8 cellular contexts compared by ENCODE assay signal in genomic region chr6:27545271-27546046, GRCh38.
DNase-seq lines count a peak whose midpoint lies in the region; ATAC-seq and TF ChIP-seq lines count a peak whose summit lies in the region.

No MANE protein-coding gene starts in this region.

- H4K20me1 ChIP-seq in MM.1S (ENCODE audit: insufficient read depth, low read length) = no peaks in the 10 kb centered on the region

- no peak overlapping the region for H2AFZ ChIP-seq in MM.1S (ENCODE audit: low read length)

- H3K27me3 ChIP-seq in kidney epithelial cell (ENCODE audit: control insufficient read depth, insufficient read depth, low read length) = peaks cover 4% of the 10 kb centered on the region
- no peaks in the 10 kb centered on the region for H3K27me3 ChIP-seq in MM.1S (replicated peaks; ENCODE audit: insufficient read depth, low read length)

- no peaks in the 10 kb centered on the region for H3F3A ChIP-seq in MM.1S (ENCODE audit: insufficient read depth, low read length)

- ATAC-seq in HG02885 (IDR thresholded peaks at IDR 0.05; ENCODE audit: poor library complexity, unreplicated experiment) (peak; percentile 62), HG03469 (IDR thresholded peaks at IDR 0.05; ENCODE audit: unreplicated experiment) (no peak)

- no peaks in the 10 kb centered on the region for H3K4me1 ChIP-seq in MM.1S (ENCODE audit: low read length)

- H3K9me3 ChIP-seq in MM.1S (replicated peaks; ENCODE audit: insufficient read depth, low read length) = no peaks in the 10 kb centered on the region

- H3K36me3 ChIP-seq in kidney epithelial cell (ENCODE audit: control insufficient read depth, insufficient read depth, low read length) = no peaks in the 10 kb centered on the region
- no peaks in the 10 kb centered on the region for H3K36me3 ChIP-seq in MM.1S (replicated peaks; ENCODE audit: insufficient read depth, low read length)

- no peaks in the 10 kb centered on the region for H3K79me2 ChIP-seq in MM.1S (ENCODE audit: low read length)

- no peak overlapping the region for H3K9ac ChIP-seq in MM.1S (ENCODE audit: low read length)

- H3K4me2 ChIP-seq in MM.1S (ENCODE audit: low read depth, low read length) = no peak overlapping the region

- H3K4me3 ChIP-seq in kidney epithelial cell (ENCODE audit: low read depth, low read length) (peak overlapping the region; percentile 38), MM.1S (ENCODE audit: low read length) (no peak overlapping the region)

- TF ChIP-seq CTCF in kidney epithelial cell (IDR thresholded peaks at IDR 0.05; ENCODE audit: insufficient read depth, low read length, poor library complexity, severe bottlenecking) = no peak
- TF ChIP-seq CTCF in MM.1S (IDR thresholded peaks at IDR 0.05; ENCODE audit: low read length) = no peak

- DNase-seq in ELF-1 (ENCODE audit: low read depth, low spot score) (peak; percentile 95), kidney epithelial cell (ENCODE audit: low read depth) (no peak), D341Med (ENCODE audit: low spot score) (no peak), middle frontal gyrus (ENCODE audit: extremely low spot score, low spot score) (no peak), MM.1S (no peak)
- DNase-seq in activated T-cell treated with anti-CD3 and anti-CD28 coated beads, Interleukin-2, amount 50 U/mL, for 48 hours = peak; percentile 81 to 83

- no peaks in the 10 kb centered on the region for H3K9me2 ChIP-seq in MM.1S (replicated peaks; ENCODE audit: insufficient read depth, low read length)

- H3K27ac ChIP-seq in MM.1S (ENCODE audit: low read length) = no peak overlapping the region

Comparison
In these comparisons a context has a peak if more than half of its experiments do, and no peak if none do; other contexts are left out.
1. DNase-seq: peak in ELF-1 (single experiment) and activated T-cell treated with anti-CD3 and anti-CD28 coated beads, Interleukin-2, amount 50 U/mL, for 48 hours (2 of 2); none in kidney epithelial cell (single experiment), D341Med (single experiment), middle frontal gyrus (single experiment) and MM.1S (single experiment).